Comparison of ENCODE assay signal across 8 cellular contexts in genomic region chr18:44909191-44909719, GRCh38.
DNase-seq lines count a peak whose midpoint lies in the region; ATAC-seq and TF ChIP-seq lines count a peak whose summit lies in the region.

No MANE protein-coding gene starts in this region.

- H3K36me3 ChIP-seq in brain microvascular endothelial cell (replicated peaks), result no peaks in the 10 kb centered on the region

- TF ChIP-seq CTCF in brain microvascular endothelial cell (IDR thresholded peaks at IDR 0.05; ENCODE audit: low read depth, low read length, missing control alignments), result no peak

- peak; percentile 88 for ATAC-seq in GM18498 (IDR thresholded peaks at IDR 0.05; ENCODE audit: unreplicated experiment)
- ATAC-seq in GM19467 (IDR thresholded peaks at IDR 0.05; ENCODE audit: unreplicated experiment), result peak; percentile 77
- peak; percentile 71 for ATAC-seq in HG03139 (IDR thresholded peaks at IDR 0.05; ENCODE audit: unreplicated experiment)
- no peak for ATAC-seq in stimulated activated naive CD8-positive, alpha-beta T cell treated with anti-CD3 and anti-CD28 coated beads, Interleukin-15, Interleukin-2, amounts not matched to agents 100 U/mL and 50 U/mL, for 24 hours

- peak; percentile 38 for DNase-seq in brain microvascular endothelial cell
- no peak for DNase-seq in activated CD4-positive, CD25-positive, alpha-beta regulatory T cell (lab: John Stamatoyannopoulos, UW)
- no peak for DNase-seq in UCSD-AML1 (lab: John Stamatoyannopoulos, UW; ENCODE audit: unreplicated experiment)
- DNase-seq in NCI-H1436 treated with DMSO at 0.1 percent for 48 hours (lab: John Stamatoyannopoulos, UW), result no peak
- no peak for DNase-seq in stimulated activated naive CD8-positive, alpha-beta T cell treated with anti-CD3 and anti-CD28 coated beads, Interleukin-15, Interleukin-2, amounts not matched to agents 100 U/mL and 50 U/mL, for 24 hours

- no peak overlapping the region for H3K4me3 ChIP-seq in brain microvascular endothelial cell (ENCODE audit: low read depth, low read length)

- H3K27ac ChIP-seq in brain microvascular endothelial cell, result no peak overlapping the region

- H3K27me3 ChIP-seq in brain microvascular endothelial cell (replicated peaks), result no peaks in the 10 kb centered on the region

- in situ Hi-C loops in brain microvascular endothelial cell (cut with HindIII; ENCODE audit: low pct_ligation_motif_present, low sequenced_read_pairs), result no loop called here
